ENCODE assay signal across 30 cellular contexts in genomic region chr3:141152130-141152529, GRCh38.
"Had no signal": no experiment of that assay in that cellular context is flagged by ENCODE, and none has a peak within 500 bp of the region (broad histone marks: within the 10 kb centered on the region; RNA-seq: fewer than 3 reads in every experiment).

No MANE protein-coding gene starts in this region.

- H3K27ac Mint-ChIP-seq: naive B cell; naive thymus-derived CD8-positive, alpha-beta T cell; natural killer cell treated with Interleukin-12 subunit alpha and Interleukin-12 subunit beta and Interleukin-15 and Interleukin-18, amount 100 ng/mL, for 72 hours; progenitor cell of endocrine pancreas; stimulated activated effector memory CD8-positive, alpha-beta T cell treated with anti-CD3 and anti-CD28 coated beads, Interleukin-12 subunit alpha, Interleukin-12 subunit beta, amount 100 ng/mL, for 72 hours; stimulated activated naive B cell treated with anti-CD40 and anti-IgM and Interleukin-4, amounts not matched to agents 10 μg/mL and 1 μg/mL and 100 μg/mL, for 72 hours; stimulated activated naive CD8-positive, alpha-beta T cell treated with anti-CD3 and anti-CD28 coated beads, Interleukin-15, Interleukin-2, amounts not matched to agents 100 ng/mL and 50 ng/mL, for 24 hours; type B pancreatic cell had no signal

- H3K27me3 ChIP-seq: ovary, right atrium auricular region, right lobe of liver, sigmoid colon, thyroid gland, tibial nerve, upper lobe of right lung, uterus had no signal

- H3K27ac ChIP-seq: ovary, parathyroid adenoma, psoas muscle, right lobe of liver, sigmoid colon, stomach, thoracic aorta, thyroid gland, tibial nerve, upper lobe of right lung, uterus had no signal

- DNase-seq: naive B cell; naive thymus-derived CD8-positive, alpha-beta T cell; nephron progenitor cell; occipital lobe; ovary; posterior cingulate gyrus; right lobe of liver; sigmoid colon; small intestine; stimulated activated CD4-positive, alpha-beta T cell treated with anti-CD3 and anti-CD28 coated beads, Interleukin-15, amount 100 ng/mL, for 24 hours; stimulated activated CD4-positive, alpha-beta T cell treated with anti-CD3 and anti-CD28 coated beads, Interleukin-2, amount 100 ng/mL, for 24 hours; stimulated activated CD4-positive, alpha-beta T cell treated with anti-CD3 and anti-CD28 coated beads, Interleukin-2, amount 100 ng/mL, for 48 hours; stimulated activated CD4-positive, alpha-beta T cell treated with anti-CD3 and anti-CD28 coated beads, Interleukin-4, amount 100 ng/mL, for 24 hours; stimulated activated naive B cell treated with anti-CD40 and anti-IgM and Interleukin-4, amounts not matched to agents 10 μg/mL and 1 μg/mL and 100 μg/mL, for 72 hours; stimulated activated naive CD4-positive, alpha-beta T cell treated with Interleukin-2 at 50 U/mL for 16 hours; stomach; thyroid gland; upper lobe of right lung; uterus had no signal

- H3K36me3 ChIP-seq: ovary, right atrium auricular region, right lobe of liver, sigmoid colon, stomach, thoracic aorta, thyroid gland, tibial nerve, upper lobe of right lung, uterus had no signal

- H3K4me1 ChIP-seq: parathyroid adenoma, psoas muscle, right lobe of liver, stomach, thyroid gland, upper lobe of right lung, uterus had no signal

- H2AFZ ChIP-seq: parathyroid adenoma had no signal

- H3K9me3 ChIP-seq: ovary, psoas muscle, right atrium auricular region, right lobe of liver, sigmoid colon, stomach, thoracic aorta, thyroid gland, tibial nerve, upper lobe of right lung, uterus had no signal

- H3K4me3 ChIP-seq: ovary, psoas muscle, right atrium auricular region, right lobe of liver, sigmoid colon, stomach, thoracic aorta, thyroid gland, tibial nerve, upper lobe of right lung, uterus had no signal

- H3K4me3 Mint-ChIP-seq: naive B cell; naive thymus-derived CD8-positive, alpha-beta T cell; natural killer cell treated with Interleukin-12 subunit alpha and Interleukin-12 subunit beta and Interleukin-15 and Interleukin-18, amount 100 ng/mL, for 72 hours; nephron progenitor cell; neural crest cell; stimulated activated effector memory CD8-positive, alpha-beta T cell treated with anti-CD3 and anti-CD28 coated beads, Interleukin-12 subunit alpha, Interleukin-12 subunit beta, amount 100 ng/mL, for 72 hours; stimulated activated naive B cell treated with anti-CD40 and anti-IgM and Interleukin-4, amounts not matched to agents 10 μg/mL and 1 μg/mL and 100 μg/mL, for 72 hours; stimulated activated naive CD8-positive, alpha-beta T cell treated with anti-CD3 and anti-CD28 coated beads, Interleukin-15, Interleukin-2, amounts not matched to agents 100 ng/mL and 50 ng/mL, for 24 hours; type B pancreatic cell had no signal

- H3K27me3 Mint-ChIP-seq: progenitor cell of endocrine pancreas, type B pancreatic cell had no signal

- H3K9me3 Mint-ChIP-seq: naive B cell; naive thymus-derived CD8-positive, alpha-beta T cell; natural killer cell treated with Interleukin-12 subunit alpha and Interleukin-12 subunit beta and Interleukin-15 and Interleukin-18, amount 100 ng/mL, for 72 hours; nephron progenitor cell; neural crest cell; stimulated activated effector memory CD8-positive, alpha-beta T cell treated with anti-CD3 and anti-CD28 coated beads, Interleukin-12 subunit alpha, Interleukin-12 subunit beta, amount 100 ng/mL, for 72 hours; stimulated activated naive B cell treated with anti-CD40 and anti-IgM and Interleukin-4, amounts not matched to agents 10 μg/mL and 1 μg/mL and 100 μg/mL, for 72 hours; stimulated activated naive CD8-positive, alpha-beta T cell treated with anti-CD3 and anti-CD28 coated beads, Interleukin-15, Interleukin-2, amounts not matched to agents 100 ng/mL and 50 ng/mL, for 24 hours; type B pancreatic cell had no signal

- H3K4me1 Mint-ChIP-seq: naive B cell; naive thymus-derived CD8-positive, alpha-beta T cell; stimulated activated effector memory CD8-positive, alpha-beta T cell treated with anti-CD3 and anti-CD28 coated beads, Interleukin-12 subunit alpha, Interleukin-12 subunit beta, amount 100 ng/mL, for 72 hours; stimulated activated naive B cell treated with anti-CD40 and anti-IgM and Interleukin-4, amounts not matched to agents 10 μg/mL and 1 μg/mL and 100 μg/mL, for 72 hours had no signal

- H3K79me2 ChIP-seq: parathyroid adenoma had no signal

- H3K9ac ChIP-seq: parathyroid adenoma had no signal

- H3K36me3 Mint-ChIP-seq: naive B cell; naive thymus-derived CD8-positive, alpha-beta T cell; natural killer cell treated with Interleukin-12 subunit alpha and Interleukin-12 subunit beta and Interleukin-15 and Interleukin-18, amount 100 ng/mL, for 72 hours; stimulated activated effector memory CD8-positive, alpha-beta T cell treated with anti-CD3 and anti-CD28 coated beads, Interleukin-12 subunit alpha, Interleukin-12 subunit beta, amount 100 ng/mL, for 72 hours; stimulated activated naive B cell treated with anti-CD40 and anti-IgM and Interleukin-4, amounts not matched to agents 10 μg/mL and 1 μg/mL and 100 μg/mL, for 72 hours; type B pancreatic cell had no signal
